Comparison of ENCODE assay signal across 17 cellular contexts in genomic region chr5:154516475-154516874, GRCh38. TPM values are rescaled to one million over a fixed set of nuclear protein-coding genes. Genes with fewer than 3 reads are reported as not detected.
A peak's percentile ranks its signal among the peaks of the same experiment; 100 is the strongest.
DNase-seq lines count a peak whose midpoint lies in the region; FAIRE-seq and TF ChIP-seq lines count a peak whose summit lies in the region.
"Had no signal": no experiment of that assay in that cellular context is flagged by ENCODE, and none has a peak within 500 bp of the region (broad histone marks: within the 10 kb centered on the region; RNA-seq: fewer than 3 reads in every experiment).

No MANE protein-coding gene starts in this region.

- no peak overlapping the region for H3K9ac ChIP-seq in OCI-LY3 (ENCODE audit: low read length)

- 89 to 94% (median 92%) methylated on average over 5 of the region's 5 CpGs for WGBS in small intestine, 3 donors

- no peaks in the 10 kb centered on the region for H3K9me3 ChIP-seq in BE2C
- H3K9me3 ChIP-seq in OCI-LY3 (ENCODE audit: insufficient read depth, low read length), result no peaks in the 10 kb centered on the region
- H3K9me3 ChIP-seq in small intestine (ENCODE audit: control insufficient read depth, low read depth), result no peaks in the 10 kb centered on the region

- H3K4me2 ChIP-seq in OCI-LY3 (ENCODE audit: low read length), result no peak overlapping the region

- H3K27me3 ChIP-seq in BE2C, result no peaks in the 10 kb centered on the region
- no peaks in the 10 kb centered on the region for H3K27me3 ChIP-seq in OCI-LY3 (ENCODE audit: low read depth, low read length)
- H3K27me3 ChIP-seq in small intestine (ENCODE audit: control insufficient read depth in 2 of 2, insufficient read depth in 2 of 2, low read length in 2 of 2), result peaks cover 0 to 4% of the 10 kb centered on the region in 2 donors

- FAIRE-seq in GM12891 (lab: Jason Lieb, UNC), result peak; percentile 43
- FAIRE-seq in small intestine (lab: Jason Lieb, UNC), result no peak
- FAIRE-seq: D721Med had no signal

- no peak overlapping the region for H2AFZ ChIP-seq in OCI-LY3 (ENCODE audit: low read depth, low read length)

- no peaks in the 10 kb centered on the region for H4K20me1 ChIP-seq in OCI-LY3 (ENCODE audit: insufficient read depth, low read length)

- H3K79me2 ChIP-seq in OCI-LY3 (ENCODE audit: low read length), result no peaks in the 10 kb centered on the region

- H3K4me3 ChIP-seq in BE2C (ENCODE audit: low read depth, low read length) (no peak overlapping the region), OCI-LY3 (ENCODE audit: low read length) (no peak overlapping the region), small intestine (ENCODE audit: low read depth in 1 of 2, low read length in 2 of 2) (no peak overlapping the region)

- DNase-seq in BE2C (peak; percentile 66), GM12891 (ENCODE audit: insufficient read length, low spot score) (no peak), erythroblast (lab: John Stamatoyannopoulos, UW) (peak; percentile 47 to 50), small intestine (no peak), KG1 (lab: John Stamatoyannopoulos, UW) (no peak), GM20000 (ENCODE audit: low spot score) (no peak)
- DNase-seq: ACHN; CD4-positive, alpha-beta T cell; H9; NCI-H1105 treated with DMSO at 0.1 percent for 48 hours; NCI-H187 treated with DMSO at 0.1 percent for 48 hours; NCI-H524; NK-92 treated with Interleukin-12 subunit alpha and Interleukin-12 subunit beta, amount 100 ng/mL, for 24 hours; PC-3; T-helper 17 cell had no signal

- H3K36me3 ChIP-seq in BE2C, result no peaks in the 10 kb centered on the region
- H3K36me3 ChIP-seq in OCI-LY3 (replicated peaks; ENCODE audit: low read depth, low read length), result no peaks in the 10 kb centered on the region
- no peaks in the 10 kb centered on the region for H3K36me3 ChIP-seq in small intestine (ENCODE audit: control insufficient read depth in 2 of 2, insufficient read depth in 2 of 2, low read length in 2 of 2)

- TF ChIP-seq POLR2A in GM12891 (IDR thresholded peaks at IDR 0.05; ENCODE audit: low read depth, low read length) (no peak), erythroblast (IDR thresholded peaks at IDR 0.05; ENCODE audit: low read length) (no peak)

- H3K4me1 ChIP-seq in BE2C, result peaks cover 46% of the 10 kb centered on the region
- peaks cover 38% of the 10 kb centered on the region for H3K4me1 ChIP-seq in OCI-LY3 (ENCODE audit: low read length)
- no peaks in the 10 kb centered on the region for H3K4me1 ChIP-seq in small intestine (ENCODE audit: control insufficient read depth in 2 of 2, insufficient read depth in 1 of 2, low read depth in 1 of 2, low read length in 1 of 2)

- peak; percentile 47 for TF ChIP-seq CTCF in BE2C (IDR thresholded peaks at IDR 0.05; ENCODE audit: low read depth, low read length)
- TF ChIP-seq CTCF in OCI-LY3 (IDR thresholded peaks at IDR 0.05; ENCODE audit: low read depth, low read length), result peak; percentile 26
- no peak for TF ChIP-seq CTCF in GM20000 (IDR thresholded peaks at IDR 0.05; ENCODE audit: extremely low read depth, missing control alignments)

- H3K27ac ChIP-seq in OCI-LY3 (ENCODE audit: low read length) (no peak overlapping the region), small intestine (ENCODE audit: low read depth in 1 of 2, low read length in 1 of 2) (no peak overlapping the region)

TF ChIP-seq in GM12891, 5 proteins besides CTCF, POLR2A, EP300 and RAD21:
- TF ChIP-seq TAF1 (IDR thresholded peaks at IDR 0.05; ENCODE audit: low read depth, low read length), result no peak
- TF ChIP-seq SPI1 (IDR thresholded peaks at IDR 0.05; ENCODE audit: low read depth, low read length), result no peak
TF ChIP-seq in GM12891: peak in this region for 0.

RNA-seq across cellular contexts. Expression of gene HAND1, which starts 38.4 kb away (rescaled TPM):
- polyA plus RNA-seq in BE2C (2012; ENCODE audit: insufficient read depth, insufficient read length, low read depth), result 289 TPM
- 0.06 TPM for polyA plus RNA-seq in GM12891 (2012; ENCODE audit: low read depth, missing spikeins)
- under 1 TPM in 1 of 3 donors, not detected in 2; 0.42 TPM for polyA plus RNA-seq in small intestine

Comparison
In these comparisons a context has a peak if more than half of its experiments do, and no peak if none do; other contexts are left out.
1. DNase-seq: peak in BE2C (single experiment) and erythroblast (2 of 2); none in GM12891 (single experiment), small intestine (single experiment), KG1 (single experiment) and GM20000 (single experiment).